Comparison of ENCODE assay signal across 13 cellular contexts in genomic region chrX:153966283-153966688, GRCh38. TPM values are rescaled to one million over a fixed set of nuclear protein-coding genes. Genes with fewer than 3 reads are reported as not detected.
DNase-seq lines count a peak whose midpoint lies in the region; ATAC-seq, FAIRE-seq and TF ChIP-seq lines count a peak whose summit lies in the region.
"Had no signal": no experiment of that assay in that cellular context is flagged by ENCODE, and none has a peak within 500 bp of the region (broad histone marks: within the 10 kb centered on the region; RNA-seq: fewer than 3 reads in every experiment).

No MANE protein-coding gene starts in this region.

- H3K27ac ChIP-seq in OCI-LY1 (ENCODE audit: low read depth, low read length, poor library complexity, severe bottlenecking) (peak overlapping the region; percentile 97), coronary artery (peak overlapping the region in 1 of 2 donors; percentile 99)

- H3K9me3 Mint-ChIP-seq in CD14-positive monocyte (peaks cover 0 to 15% (median 5%) of the 10 kb centered on the region in 7 donors), neural crest cell (no peaks in the 10 kb centered on the region)

- no peaks in the 10 kb centered on the region for H3K27me3 ChIP-seq in OCI-LY1 (ENCODE audit: insufficient read depth, low read length)

- DNase-seq in CD14-positive monocyte (ENCODE audit: low spot score): no peak
- no peak for DNase-seq in coronary artery (ENCODE audit: low spot score)
- no peak for DNase-seq in neural crest cell (ENCODE audit: low read depth, low spot score)
- DNase-seq in AG08395 (ENCODE audit: low spot score): no peak
- DNase-seq in activated gamma-delta T cell treated with Interleukin-2 at 50 U/mL for 16 hours: no peak
- no peak for DNase-seq in GM12892 (ENCODE audit: insufficient read length)
- DNase-seq: central memory CD4-positive, alpha-beta T cell; DMS 273 treated with DMSO at 0.1 percent for 48 hours; HCEC 1CT; NCI-H446 had no signal

- TF ChIP-seq CTCF in CD14-positive monocyte (IDR thresholded peaks at IDR 0.05) (no peak), OCI-LY1 (IDR thresholded peaks at IDR 0.05; ENCODE audit: low read length) (no peak), coronary artery (IDR thresholded peaks at IDR 0.05) (no peak), neural crest cell (conservative IDR thresholded peaks at IDR 0.05) (no peak)

- H3K4me3 Mint-ChIP-seq in CD14-positive monocyte: no peak overlapping the region
- H3K4me3 Mint-ChIP-seq in neural crest cell: peak overlapping the region; percentile 98

- intact Hi-C loops in CD14-positive monocyte (cut with micrococcal nuclease): no loop called here

- peak overlapping the region; percentile 87; the same call in 1 of the 2 replicates for H3K9ac ChIP-seq in OCI-LY1 (ENCODE audit: low read length)

- peaks cover 38% of the 10 kb centered on the region for H3K4me1 ChIP-seq in OCI-LY1 (ENCODE audit: insufficient read depth, low read length, severe bottlenecking)

- H3K36me3 Mint-ChIP-seq in CD14-positive monocyte (peaks cover 21 to 55% of the 10 kb centered on the region in 2 donors), neural crest cell (ENCODE audit: low read depth) (peaks cover 9% of the 10 kb centered on the region)

- no peaks in the 10 kb centered on the region for H3K9me3 ChIP-seq in OCI-LY1 (ENCODE audit: low read length)

- H3K27ac Mint-ChIP-seq in CD14-positive monocyte (peak overlapping the region in 5 of 7 donors; percentile 28 to 94 (median 54)), neural crest cell (ENCODE audit: unreplicated experiment) (peak overlapping the region; percentile 57)

- H3F3A ChIP-seq in OCI-LY1 (ENCODE audit: insufficient read depth, low read length): no peaks in the 10 kb centered on the region

- FAIRE-seq in GM12892 (lab: Jason Lieb, UNC): no peak
- FAIRE-seq: TTC549 had no signal

- peaks cover 65% of the 10 kb centered on the region for H3K36me3 ChIP-seq in OCI-LY1 (ENCODE audit: insufficient read depth, low read length)

- H2AFZ ChIP-seq in OCI-LY1 (ENCODE audit: low read length): no peak overlapping the region

- H3K27me3 Mint-ChIP-seq in CD14-positive monocyte (ENCODE audit: low read depth in 3 of 3) (peaks cover 0 to 40% (median 0%) of the 10 kb centered on the region in 3 donors), neural crest cell (ENCODE audit: low read depth) (peaks cover 7% of the 10 kb centered on the region)

- H3K9me2 ChIP-seq in OCI-LY1 (ENCODE audit: low read depth, low read length): no peaks in the 10 kb centered on the region

- H3K4me3 ChIP-seq in OCI-LY1 (ENCODE audit: low read depth, low read length, poor library complexity, severe bottlenecking) (peak overlapping the region; percentile 93), coronary artery (peak overlapping the region; percentile 87)

- H3K4me2 ChIP-seq in OCI-LY1 (ENCODE audit: low read length): peak overlapping the region; percentile 99

- no peaks in the 10 kb centered on the region for H4K20me1 ChIP-seq in OCI-LY1 (ENCODE audit: insufficient read depth, low read length)

- H3K79me2 ChIP-seq in OCI-LY1 (ENCODE audit: insufficient read depth, low read length): peaks cover 51% of the 10 kb centered on the region

- TF ChIP-seq POLR2A in GM12892 (IDR thresholded peaks at IDR 0.05; ENCODE audit: low read depth, low read length): no peak

- H3K4me1 Mint-ChIP-seq in CD14-positive monocyte (peaks cover 35% of the 10 kb centered on the region), neural crest cell (peaks cover 32% of the 10 kb centered on the region)

- ATAC-seq in GM19452 (IDR thresholded peaks at IDR 0.05; ENCODE audit: unreplicated experiment): no peak

RNA-seq across cellular contexts. Expression of gene HCFC1, which starts 5.3 kb away (rescaled TPM):
- polyA plus RNA-seq in CD14-positive monocyte: 1 to 10 TPM; 1.9 to 3.8 TPM
- total RNA-seq in neural crest cell: 168 and 173 TPM in 2 replicates
- 13.3 TPM for polyA plus RNA-seq in GM12892 (2012; ENCODE audit: missing spikeins)

RNA-seq across cellular contexts. Expression of gene TMEM187, which starts 6.3 kb away (rescaled TPM):
- polyA plus RNA-seq in CD14-positive monocyte: 1 to 10 TPM; 2.8 to 4.9 TPM
- 8.0 and 14.0 TPM in 2 replicates for total RNA-seq in neural crest cell
- polyA plus RNA-seq in GM12892 (2012; ENCODE audit: missing spikeins): 2.2 TPM

RNA-seq across cellular contexts. Expression of gene RENBP, which starts 21.8 kb away (rescaled TPM):
- polyA plus RNA-seq in CD14-positive monocyte: 1 to 10 TPM; 2.7 to 3.8 TPM
- 11.4 and 11.8 TPM in 2 replicates for total RNA-seq in neural crest cell
- 3.7 TPM for polyA plus RNA-seq in GM12892 (2012; ENCODE audit: missing spikeins)

RNA-seq across cellular contexts. Expression of gene NAA10, which starts 31.4 kb away (rescaled TPM):
- 10 to 100 TPM; 46.7 to 47.9 TPM for polyA plus RNA-seq in CD14-positive monocyte
- 116 and 124 TPM in 2 replicates for total RNA-seq in neural crest cell
- 76.2 TPM for polyA plus RNA-seq in GM12892 (2012; ENCODE audit: missing spikeins)

RNA-seq across cellular contexts. Expression of gene ARHGAP4, which starts 40.2 kb away (rescaled TPM):
- polyA plus RNA-seq in CD14-positive monocyte: 10 to 100 TPM; 51.5 to 64.4 TPM
- total RNA-seq in neural crest cell: 10.2 and 10.7 TPM in 2 replicates
- polyA plus RNA-seq in GM12892 (2012; ENCODE audit: missing spikeins): 23.2 TPM
